In the genomic region with DNA sequence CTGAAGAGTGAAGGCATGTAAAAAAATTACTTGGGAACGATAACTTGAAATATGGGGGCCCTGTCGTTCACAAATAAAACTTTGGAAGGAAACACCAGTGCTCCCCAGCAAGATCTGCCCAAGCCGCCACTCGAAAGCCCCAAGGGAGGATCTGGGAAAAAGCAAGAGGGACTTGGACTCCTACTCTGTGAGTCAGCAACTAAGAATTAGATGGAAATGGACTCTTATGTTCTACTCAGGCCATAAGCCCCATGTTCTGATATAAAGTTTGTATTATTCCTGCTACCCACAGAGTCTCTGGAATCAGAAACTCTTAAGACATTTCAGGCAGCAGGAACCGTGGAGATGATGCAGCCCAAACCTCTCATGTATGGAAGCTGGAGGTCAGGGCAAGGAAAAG, we compare ENCODE assay signal across 14 cellular contexts.
DNase-seq lines count a peak whose midpoint lies in the region; ATAC-seq and TF ChIP-seq lines count a peak whose summit lies in the region.
"Had no signal": no experiment of that assay in that cellular context is flagged by ENCODE, and none has a peak within 500 bp of the region (broad histone marks: within the 10 kb centered on the region; RNA-seq: fewer than 3 reads in every experiment).

No MANE protein-coding gene starts in this region.

- H3K9me3 ChIP-seq in heart left ventricle, result no peaks in the 10 kb centered on the region
- H3K9me3 ChIP-seq in skeletal muscle satellite cell (replicated peaks; ENCODE audit: low read length), result no peaks in the 10 kb centered on the region
- H3K9me3 ChIP-seq: HAP-1, neutrophil had no signal

- 62 to 68% (median 66%) methylated on average over 5 of the region's 5 CpGs for WGBS in heart left ventricle, 4 donors

- TF ChIP-seq POLR2A in heart left ventricle (IDR thresholded peaks at IDR 0.05), result no peak

- no peaks in the 10 kb centered on the region for H3K4me1 Mint-ChIP-seq in activated T-helper 1 cell treated with anti-CD3 and anti-CD28 coated beads, Interleukin-12 subunit alpha, Interleukin-12 subunit beta, Interleukin-2, Interleukin-4 antibody, amounts not matched to agents 30 ng/mL and 10 ng/mL and 1 ng/mL, durations not matched to agents 14 hours and 24 hours and 36 hours (ENCODE audit: low read depth)

- H3K36me3 Mint-ChIP-seq in activated T-helper 1 cell treated with anti-CD3 and anti-CD28 coated beads, Interleukin-12 subunit alpha, Interleukin-12 subunit beta, Interleukin-2, Interleukin-4 antibody, amounts not matched to agents 30 ng/mL and 10 ng/mL and 1 ng/mL, durations not matched to agents 14 hours and 24 hours and 36 hours (ENCODE audit: low read depth), result no peaks in the 10 kb centered on the region

- H3K4me1 ChIP-seq in heart left ventricle (peaks cover 0 to 67% (median 38%) of the 10 kb centered on the region in 12 donors), skeletal muscle satellite cell (ENCODE audit: control insufficient read depth, insufficient read depth, low read length) (peaks cover 46% of the 10 kb centered on the region)

- peak overlapping the region; percentile 61 for H3K4me2 ChIP-seq in skeletal muscle satellite cell (ENCODE audit: low read length)

- H3K4me3 ChIP-seq in heart left ventricle, result no peak overlapping the region
- no peak overlapping the region for H3K4me3 ChIP-seq in skeletal muscle satellite cell (ENCODE audit: low read length)
- H3K4me3 ChIP-seq: HAP-1 had no signal

- DNase-seq in Daoy (ENCODE audit: low read depth) (peak; percentile 62), amniotic epithelial cell (ENCODE audit: low read depth) (peak; percentile 57), heart left ventricle (peak in 2 of 5 donors; percentile 53), COLO668 (lab: John Stamatoyannopoulos, UW; ENCODE audit: unreplicated experiment) (no peak), NCI-H1105 treated with DMSO at 0.1 percent for 48 hours (lab: John Stamatoyannopoulos, UW) (no peak)
- no peak for DNase-seq in activated T-helper 1 cell treated with anti-CD3 and anti-CD28 coated beads, Interleukin-12 subunit alpha, Interleukin-12 subunit beta, Interleukin-2, Interleukin-4 antibody, amounts not matched to agents 30 ng/mL and 10 ng/mL and 1 ng/mL, durations not matched to agents 14 hours and 24 hours and 36 hours (ENCODE audit: low spot score)
- DNase-seq: anterior cingulate cortex; C1 segment of cervical spinal cord; Karpas-422; stimulated activated CD4-positive, alpha-beta T cell treated with anti-CD3 and anti-CD28 coated beads, Interleukin-4, amount 100 ng/mL, for 4 hours had no signal

- peak overlapping the region; percentile 16 to 93 (median 80) for H3K27ac ChIP-seq in heart left ventricle
- H3K27ac ChIP-seq: neutrophil had no signal

- H3K36me3 ChIP-seq in heart left ventricle, result peaks cover 0 to 50% (median 17%) of the 10 kb centered on the region in 9 donors
- H3K36me3 ChIP-seq in skeletal muscle satellite cell (ENCODE audit: insufficient read depth, low read length), result peaks cover 46% of the 10 kb centered on the region
- H3K36me3 ChIP-seq: neutrophil had no signal

- intact Hi-C loops in heart left ventricle (cut with DNase I), result loop anchor here in 2 of 10 donors (5.0 kb wide), 2 partner anchors 34 to 39 kb away; no protein-coding TSS in a partner anchor
- intact Hi-C loops in activated T-helper 1 cell treated with anti-CD3 and anti-CD28 coated beads, Interleukin-12 subunit alpha, Interleukin-12 subunit beta, Interleukin-2, Interleukin-4 antibody, amounts not matched to agents 30 ng/mL and 10 ng/mL and 1 ng/mL, durations not matched to agents 14 hours and 24 hours and 36 hours (cut with micrococcal nuclease), result no loop called here

- no peaks in the 10 kb centered on the region for H3K27me3 ChIP-seq in heart left ventricle
- no peaks in the 10 kb centered on the region for H3K27me3 ChIP-seq in skeletal muscle satellite cell (ENCODE audit: control insufficient read depth, insufficient read depth, low read length)
- H3K27me3 ChIP-seq: neutrophil had no signal

- peaks cover 7% of the 10 kb centered on the region for H3K27me3 Mint-ChIP-seq in activated T-helper 1 cell treated with anti-CD3 and anti-CD28 coated beads, Interleukin-12 subunit alpha, Interleukin-12 subunit beta, Interleukin-2, Interleukin-4 antibody, amounts not matched to agents 30 ng/mL and 10 ng/mL and 1 ng/mL, durations not matched to agents 14 hours and 24 hours and 36 hours (ENCODE audit: insufficient read depth)

- H3K4me3 Mint-ChIP-seq in activated T-helper 1 cell treated with anti-CD3 and anti-CD28 coated beads, Interleukin-12 subunit alpha, Interleukin-12 subunit beta, Interleukin-2, Interleukin-4 antibody, amounts not matched to agents 30 ng/mL and 10 ng/mL and 1 ng/mL, durations not matched to agents 14 hours and 24 hours and 36 hours, result no peak overlapping the region

- no peak overlapping the region for H3K27ac Mint-ChIP-seq in activated T-helper 1 cell treated with anti-CD3 and anti-CD28 coated beads, Interleukin-12 subunit alpha, Interleukin-12 subunit beta, Interleukin-2, Interleukin-4 antibody, amounts not matched to agents 30 ng/mL and 10 ng/mL and 1 ng/mL, durations not matched to agents 14 hours and 24 hours and 36 hours

- peak overlapping the region; percentile 45 for H3K9ac ChIP-seq in skeletal muscle satellite cell (ENCODE audit: low read depth, low read length)

- peak in 2 of 4 donors; percentile 33 to 41 for ATAC-seq in heart left ventricle
- no peak for ATAC-seq in HG03175 (IDR thresholded peaks at IDR 0.05; ENCODE audit: unreplicated experiment)

- TF ChIP-seq CTCF in heart left ventricle (IDR thresholded peaks at IDR 0.05), result no peak

- H3K9me3 Mint-ChIP-seq in activated T-helper 1 cell treated with anti-CD3 and anti-CD28 coated beads, Interleukin-12 subunit alpha, Interleukin-12 subunit beta, Interleukin-2, Interleukin-4 antibody, amounts not matched to agents 30 ng/mL and 10 ng/mL and 1 ng/mL, durations not matched to agents 14 hours and 24 hours and 36 hours, result no peaks in the 10 kb centered on the region

Comparison
In these comparisons a context has a peak if more than half of its experiments do, and no peak if none do; other contexts are left out.
1. DNase-seq: peak in Daoy (single experiment) and amniotic epithelial cell (single experiment); none in COLO668 (single experiment), activated T-helper 1 cell treated with anti-CD3 and anti-CD28 coated beads, Interleukin-12 subunit alpha, Interleukin-12 subunit beta, Interleukin-2, Interleukin-4 antibody, amounts not matched to agents 30 ng/mL and 10 ng/mL and 1 ng/mL, durations not matched to agents 14 hours and 24 hours and 36 hours (single experiment) and NCI-H1105 treated with DMSO at 0.1 percent for 48 hours (single experiment).